In the genomic region with DNA sequence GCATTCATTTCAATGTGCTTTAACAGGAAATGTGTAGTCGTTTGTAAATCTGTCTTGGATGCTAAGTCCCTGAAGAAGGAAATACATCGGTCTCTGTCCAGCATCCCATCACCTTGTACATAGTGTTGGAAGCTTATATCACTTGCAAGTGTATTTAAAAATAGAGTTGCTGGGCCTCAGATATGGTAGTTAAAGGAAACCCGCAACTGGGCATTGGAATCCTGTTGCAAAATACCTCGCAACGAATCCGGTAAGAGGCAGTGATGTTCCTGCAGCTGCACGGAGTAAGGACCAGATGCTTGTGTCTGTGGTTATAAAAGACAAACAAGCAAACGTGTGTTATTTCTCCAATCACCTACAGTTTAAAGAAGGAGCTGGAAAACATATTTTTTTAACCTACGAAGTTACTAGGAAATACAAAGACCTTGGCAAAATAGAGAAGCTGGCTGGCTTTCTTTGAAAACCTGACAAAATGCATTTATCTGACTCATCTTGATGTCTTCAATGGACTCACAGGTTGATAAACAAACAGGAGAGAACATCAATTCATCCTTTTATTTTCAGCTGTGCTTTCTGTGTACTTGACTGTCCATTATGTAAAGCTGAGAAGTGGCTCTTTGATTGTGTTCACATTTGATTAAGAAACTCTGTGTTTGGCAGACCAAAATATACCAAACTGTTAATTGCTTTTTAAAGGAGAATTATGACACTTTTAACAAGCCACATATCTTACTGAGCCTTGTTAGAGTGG, we compare ENCODE assay signal across 23 cellular contexts.
A peak's percentile ranks its signal among the peaks of the same experiment; 100 is the strongest.
DNase-seq lines count a peak whose midpoint lies in the region; ATAC-seq, FAIRE-seq and TF ChIP-seq lines count a peak whose summit lies in the region.
"Had no signal": no experiment of that assay in that cellular context is flagged by ENCODE, and none has a peak within 500 bp of the region (broad histone marks: within the 10 kb centered on the region; RNA-seq: fewer than 3 reads in every experiment).

No MANE protein-coding gene starts in this region.

- intact Hi-C loops in activated CD4-positive, alpha-beta T cell treated with anti-CD3 and anti-CD28 coated beads for 36 hours (cut with DNase I, micrococcal nuclease), result no loop called here
- intact Hi-C loops in Calu3 (cut with micrococcal nuclease; ENCODE audit: unreplicated experiment), result no loop called here

- H2BK5ac ChIP-seq in neuronal stem cell (ENCODE audit: low read length), result no peak overlapping the region

- no TSS peak for BruUV-seq in Calu3 (replicated peaks; lab: Mats Ljungman, UMichigan)

- peak; percentile 48 for DNase-seq in EH (ENCODE audit: low read depth)
- DNase-seq in NCI-H1417 (lab: John Stamatoyannopoulos, UW), result peak in 2 of 3 experiments; percentile 59 to 66
- peak; percentile 33 for DNase-seq in astrocyte (ENCODE audit: low read depth)
- no peak for DNase-seq in neuronal stem cell (ENCODE audit: low spot score)
- DNase-seq in activated CD4-positive, alpha-beta T cell treated with anti-CD3 and anti-CD28 coated beads for 36 hours, result no peak
- no peak for DNase-seq in Calu3
- DNase-seq in NCI-H1105 treated with DMSO at 0.1 percent for 48 hours (lab: John Stamatoyannopoulos, UW), result no peak
- DNase-seq in NCI-H774 (lab: John Stamatoyannopoulos, UW), result no peak
- DNase-seq: activated CD4-positive, alpha-beta T cell treated with anti-CD3 and anti-CD28 coated beads for 1 hour; activated CD8-positive, alpha-beta memory T cell treated with anti-CD3 and anti-CD28 coated beads, Interleukin-2, amount 50 U/mL, for 48 hours; DMS79 treated with DMSO at 0.1 percent for 48 hours; mesendoderm; NCI-H2029 treated with DMSO at 0.1 percent for 48 hours; NCI-H69; right lobe of liver; upper lobe of right lung had no signal

- H3K36me3 ChIP-seq in astrocyte (ENCODE audit: insufficient read depth, low read length), result no peaks in the 10 kb centered on the region
- no peaks in the 10 kb centered on the region for H3K36me3 ChIP-seq in neuronal stem cell (replicated peaks in 1 of 2; ENCODE audit: control insufficient read depth in 2 of 2, insufficient read depth in 2 of 2, low read length in 2 of 2)
- H3K36me3 ChIP-seq: cardiac muscle cell, gastroesophageal sphincter, right lobe of liver, upper lobe of right lung had no signal

- no peak overlapping the region for H2AFZ ChIP-seq in astrocyte (ENCODE audit: low read depth, low read length)
- peak overlapping the region; percentile 31 for H2AFZ ChIP-seq in neuronal stem cell (ENCODE audit: low read length)

- H3K4me2 ChIP-seq in astrocyte (ENCODE audit: low read length) (no peak overlapping the region), neuronal stem cell (ENCODE audit: insufficient read depth, low read length, poor library complexity, severe bottlenecking) (no peak overlapping the region)

- no peak overlapping the region for H3K27ac Mint-ChIP-seq in astrocyte (ENCODE audit: unreplicated experiment)
- H3K27ac Mint-ChIP-seq in activated CD4-positive, alpha-beta T cell treated with anti-CD3 and anti-CD28 coated beads for 36 hours, result no peak overlapping the region
- H3K27ac Mint-ChIP-seq in Calu3 (ENCODE audit: unreplicated experiment), result no peak overlapping the region
- H3K27ac Mint-ChIP-seq: activated naive CD4-positive, alpha-beta T cell treated with anti-CD3 and anti-CD28 coated beads, Interleukin-2, amount 50 U/mL, for 24 hours; IgD-negative memory B cell; T-helper 1 cell treated with Interleukin-12 subunit alpha and Interleukin-12 subunit beta and Interleukin-4 antibody, amounts not matched to agents 30 μg/mL and 1 μg/mL, for 36 hours had no signal

- no peak overlapping the region for H4K8ac ChIP-seq in neuronal stem cell (ENCODE audit: low read depth, low read length)

- no peak overlapping the region for H3K14ac ChIP-seq in neuronal stem cell (ENCODE audit: low read length)

- no peak for ATAC-seq in activated CD4-positive, alpha-beta T cell treated with anti-CD3 and anti-CD28 coated beads for 36 hours
- ATAC-seq: gastroesophageal sphincter, right lobe of liver, upper lobe of right lung had no signal

- no peak overlapping the region for H3K9ac ChIP-seq in astrocyte (ENCODE audit: low read length)
- H3K9ac ChIP-seq in neuronal stem cell (ENCODE audit: low read depth, low read length, poor library complexity), result no peak overlapping the region

- H2AK5ac ChIP-seq in neuronal stem cell (ENCODE audit: low read depth, low read length), result no peak overlapping the region

- TF ChIP-seq CTCF in astrocyte (IDR thresholded peaks at IDR 0.05; ENCODE audit: insufficient read depth, low read depth, low read length) (no peak), Calu3 (IDR thresholded peaks at IDR 0.05; ENCODE audit: unreplicated experiment) (no peak)

- WGBS in neuronal stem cell (ENCODE audit: extremely low coverage in 2 of 2, insufficient read length in 2 of 2, insufficient replicate concordance in 1 of 2), 2 donors, result no CpG with 5 or more reads among the region's 9 CpGs

- H3K4me1 Mint-ChIP-seq in astrocyte (ENCODE audit: low read depth, unreplicated experiment), result peaks cover 34% of the 10 kb centered on the region
- H3K4me1 Mint-ChIP-seq in activated CD4-positive, alpha-beta T cell treated with anti-CD3 and anti-CD28 coated beads for 36 hours, result no peaks in the 10 kb centered on the region
- H3K4me1 Mint-ChIP-seq in Calu3 (ENCODE audit: low read depth, unreplicated experiment), result peaks cover 9% of the 10 kb centered on the region
- H3K4me1 Mint-ChIP-seq: activated naive CD4-positive, alpha-beta T cell treated with anti-CD3 and anti-CD28 coated beads, Interleukin-2, amount 50 U/mL, for 24 hours; IgD-negative memory B cell had no signal

- H3K4me3 Mint-ChIP-seq in astrocyte (ENCODE audit: unreplicated experiment) (no peak overlapping the region), Calu3 (ENCODE audit: low read depth, unreplicated experiment) (no peak overlapping the region)
- no peak overlapping the region for H3K4me3 Mint-ChIP-seq in activated CD4-positive, alpha-beta T cell treated with anti-CD3 and anti-CD28 coated beads for 36 hours
- H3K4me3 Mint-ChIP-seq: activated naive CD4-positive, alpha-beta T cell treated with anti-CD3 and anti-CD28 coated beads, Interleukin-2, amount 50 U/mL, for 24 hours; IgD-negative memory B cell; T-helper 1 cell treated with Interleukin-12 subunit alpha and Interleukin-12 subunit beta and Interleukin-4 antibody, amounts not matched to agents 30 μg/mL and 1 μg/mL, for 36 hours had no signal

- H3K23ac ChIP-seq in neuronal stem cell (ENCODE audit: low read depth, low read length, poor library complexity), result no peak overlapping the region

- H3K27ac ChIP-seq in astrocyte (ENCODE audit: low read depth, low read length) (no peak overlapping the region), neuronal stem cell (replicated peaks; ENCODE audit: low read length) (no peak overlapping the region)
- H3K27ac ChIP-seq: cardiac muscle cell, gastroesophageal sphincter, right lobe of liver, RWPE1, upper lobe of right lung had no signal

- CTCF ChIA-PET in activated CD4-positive, alpha-beta T cell treated with anti-CD3 and anti-CD28 coated beads for 36 hours (lab: Charles Lee), result interaction anchor here (0.7 to 1.1 kb wide), 4 partner anchors 8 to 665 kb away, joined by 3 to 5 read pairs (median 3); no protein-coding TSS in a partner anchor
- CTCF ChIA-PET in Calu3 (lab: Charles Lee), result no interaction called here

- H3K36me3 Mint-ChIP-seq in astrocyte (ENCODE audit: low read depth, unreplicated experiment) (no peaks in the 10 kb centered on the region), Calu3 (ENCODE audit: insufficient read depth, unreplicated experiment) (no peaks in the 10 kb centered on the region)
- H3K36me3 Mint-ChIP-seq in activated CD4-positive, alpha-beta T cell treated with anti-CD3 and anti-CD28 coated beads for 36 hours (ENCODE audit: low read depth), result no peaks in the 10 kb centered on the region
- H3K36me3 Mint-ChIP-seq: activated naive CD4-positive, alpha-beta T cell treated with anti-CD3 and anti-CD28 coated beads, Interleukin-2, amount 50 U/mL, for 24 hours; IgD-negative memory B cell had no signal

- no peaks in the 10 kb centered on the region for H3K79me2 ChIP-seq in astrocyte (ENCODE audit: insufficient read depth, low read length)

- H3K9me3 Mint-ChIP-seq in astrocyte (ENCODE audit: unreplicated experiment) (peaks cover 2% of the 10 kb centered on the region), Calu3 (ENCODE audit: low read depth, unreplicated experiment) (no peaks in the 10 kb centered on the region)
- no peaks in the 10 kb centered on the region for H3K9me3 Mint-ChIP-seq in activated CD4-positive, alpha-beta T cell treated with anti-CD3 and anti-CD28 coated beads for 36 hours (ENCODE audit: low read depth)
- H3K9me3 Mint-ChIP-seq: activated naive CD4-positive, alpha-beta T cell treated with anti-CD3 and anti-CD28 coated beads, Interleukin-2, amount 50 U/mL, for 24 hours; T-helper 1 cell treated with Interleukin-12 subunit alpha and Interleukin-12 subunit beta and Interleukin-4 antibody, amounts not matched to agents 30 μg/mL and 1 μg/mL, for 36 hours had no signal

- H3K4me1 ChIP-seq in astrocyte (ENCODE audit: insufficient read depth, low read length) (peaks cover 14% of the 10 kb centered on the region), neuronal stem cell (ENCODE audit: control insufficient read depth in 2 of 2, insufficient read depth in 1 of 2, low read depth in 1 of 2, low read length in 2 of 2) (peaks cover 19 to 22% of the 10 kb centered on the region in 2 donors)
- H3K4me1 ChIP-seq: right lobe of liver, upper lobe of right lung had no signal

- no peaks in the 10 kb centered on the region for H3K27me3 Mint-ChIP-seq in astrocyte (ENCODE audit: low read depth, unreplicated experiment)
- H3K27me3 Mint-ChIP-seq in activated CD4-positive, alpha-beta T cell treated with anti-CD3 and anti-CD28 coated beads for 36 hours, result peaks cover 7% of the 10 kb centered on the region
- H3K27me3 Mint-ChIP-seq in Calu3 (ENCODE audit: unreplicated experiment), result peaks cover 96% of the 10 kb centered on the region

- POLR2A ChIA-PET in activated CD4-positive, alpha-beta T cell treated with anti-CD3 and anti-CD28 coated beads for 36 hours (lab: Charles Lee), result no interaction called here

- H3K18ac ChIP-seq in neuronal stem cell (ENCODE audit: low read length), result no peak overlapping the region

- H3K9me3 ChIP-seq in astrocyte (ENCODE audit: insufficient read depth, low read depth, low read length), result no peaks in the 10 kb centered on the region
- no peaks in the 10 kb centered on the region for H3K9me3 ChIP-seq in neuronal stem cell (replicated peaks in 1 of 2; ENCODE audit: control insufficient read depth in 2 of 2, insufficient read depth in 1 of 2, low read depth in 1 of 2, low read length in 2 of 2)
- H3K9me3 ChIP-seq: gastroesophageal sphincter, right lobe of liver, upper lobe of right lung had no signal

- FAIRE-seq in astrocyte (lab: Jason Lieb, UNC), result no peak
- FAIRE-seq: H54 had no signal

- H3K27me3 ChIP-seq in astrocyte (ENCODE audit: insufficient read depth, low read length) (no peaks in the 10 kb centered on the region), neuronal stem cell (ENCODE audit: control insufficient read depth in 3 of 3, insufficient read depth in 3 of 3, low read depth in 1 of 3, low read length in 3 of 3) (no peaks in the 10 kb centered on the region)
- H3K27me3 ChIP-seq: cardiac muscle cell, gastroesophageal sphincter, right lobe of liver had no signal

- no peak overlapping the region for H3K4ac ChIP-seq in neuronal stem cell (ENCODE audit: low read length)

- H2BK15ac ChIP-seq in neuronal stem cell (ENCODE audit: low read length), result no peak overlapping the region

- no peak overlapping the region for H4K91ac ChIP-seq in neuronal stem cell (ENCODE audit: low read depth, low read length, poor library complexity)

- no peak overlapping the region for H2BK120ac ChIP-seq in neuronal stem cell (ENCODE audit: low read depth, low read length)

- no peak overlapping the region for H2BK12ac ChIP-seq in neuronal stem cell (ENCODE audit: low read length)

- H3K4me3 ChIP-seq in astrocyte (ENCODE audit: insufficient read depth, low read depth, low read length), result no peak overlapping the region
- H3K4me3 ChIP-seq in neuronal stem cell (ENCODE audit: low read length in 2 of 2), result no peak overlapping the region
- H3K4me3 ChIP-seq: cardiac muscle cell, gastroesophageal sphincter, right lobe of liver, upper lobe of right lung had no signal

- H3K79me1 ChIP-seq in neuronal stem cell (ENCODE audit: low read depth, low read length), result no peaks in the 10 kb centered on the region

- H4K20me1 ChIP-seq in astrocyte (ENCODE audit: insufficient read depth, low read length), result no peaks in the 10 kb centered on the region

Comparison
In these comparisons a context has a peak if more than half of its experiments do, and no peak if none do; other contexts are left out.
1. DNase-seq: peak in EH (single experiment), NCI-H1417 (2 of 3) and astrocyte (single experiment); none in neuronal stem cell (single experiment), activated CD4-positive, alpha-beta T cell treated with anti-CD3 and anti-CD28 coated beads for 36 hours (single experiment), Calu3 (single experiment), NCI-H1105 treated with DMSO at 0.1 percent for 48 hours (single experiment) and NCI-H774 (single experiment).